19 cellular contexts compared by ENCODE assay signal in genomic region chr22:28815101-28815500, GRCh38. TPM values are rescaled to one million over a fixed set of nuclear protein-coding genes. Genes with fewer than 3 reads are reported as not detected.
A peak's percentile ranks its signal among the peaks of the same experiment; 100 is the strongest.
DNase-seq lines count a peak whose midpoint lies in the region; TF ChIP-seq lines count a peak whose summit lies in the region.
"Had no signal": no experiment of that assay in that cellular context is flagged by ENCODE, and none has a peak within 500 bp of the region (broad histone marks: within the 10 kb centered on the region; RNA-seq: fewer than 3 reads in every experiment).

No MANE protein-coding gene starts in this region.

- 68% methylated on average over 6 of the region's 6 CpGs for WGBS in suprapubic skin

- H3K9ac ChIP-seq in MM.1S (ENCODE audit: low read length) = no peak overlapping the region
- H3K9ac ChIP-seq: SK-N-SH had no signal

- H3K27me3 Mint-ChIP-seq in immature natural killer cell (ENCODE audit: low read depth in 3 of 3) = peaks cover 0 to 20% (median 19%) of the 10 kb centered on the region in 3 donors
- H3K27me3 Mint-ChIP-seq: stimulated activated memory B cell treated with anti-CD40 and anti-IgM and Interleukin-4, amounts not matched to agents 10 μg/mL and 1 μg/mL and 100 μg/mL, for 72 hours had no signal

- no peak for TF ChIP-seq EP300 in suprapubic skin (IDR thresholded peaks at IDR 0.05)

- peaks cover 88 to 92% of the 10 kb centered on the region in 2 donors for H3K4me1 Mint-ChIP-seq in immature natural killer cell

- H3K27me3 ChIP-seq in MM.1S (replicated peaks; ENCODE audit: insufficient read depth, low read length) = no peaks in the 10 kb centered on the region
- no peaks in the 10 kb centered on the region for H3K27me3 ChIP-seq in tibial artery
- H3K27me3 ChIP-seq in suprapubic skin = no peaks in the 10 kb centered on the region

- TF ChIP-seq POLR2A in suprapubic skin (IDR thresholded peaks at IDR 0.05) = no peak

- H3K4me3 ChIP-seq in MM.1S (ENCODE audit: low read length) (no peak overlapping the region), tibial artery (no peak overlapping the region), suprapubic skin (no peak overlapping the region)
- H3K4me3 ChIP-seq: coronary artery had no signal

- H3K36me3 ChIP-seq in MM.1S (replicated peaks; ENCODE audit: insufficient read depth, low read length) (no peaks in the 10 kb centered on the region), tibial artery (peaks cover 0 to 8% (median 0%) of the 10 kb centered on the region in 3 donors), suprapubic skin (no peaks in the 10 kb centered on the region)
- H3K36me3 ChIP-seq: WERI-Rb-1 had no signal

- no peaks in the 10 kb centered on the region for H3K9me2 ChIP-seq in MM.1S (replicated peaks; ENCODE audit: insufficient read depth, low read length)
- H3K9me2 ChIP-seq: SK-N-SH had no signal

- H3K36me3 Mint-ChIP-seq in immature natural killer cell = peaks cover 7 to 12% (median 11%) of the 10 kb centered on the region in 3 donors

- peak; percentile 46 for DNase-seq in activated effector memory CD4-positive, alpha-beta T cell treated with anti-CD3 and anti-CD28 coated beads, Interleukin-2, amount 50 U/mL, for 16 hours
- no peak for DNase-seq in activated effector memory CD4-positive, alpha-beta T cell treated with Interleukin-2 at 50 U/mL for 16 hours
- DNase-seq in MM.1S (no peak), immature natural killer cell (peak in 1 of 3 donors; percentile 33), tibial artery (no peak), 8988T (no peak), suprapubic skin (ENCODE audit: low spot score in 2 of 2) (no peak), posterior cingulate gyrus (no peak)
- DNase-seq: activated CD8-positive, alpha-beta memory T cell treated with anti-CD3 and anti-CD28 coated beads, Interleukin-2, amount 50 U/mL, for 48 hours; aorta; HCEC 1CT; hippocampal formation; KG1; NCI-H1694; NCI-H510A treated with DMSO at 0.1 percent for 48 hours; SK-N-SH; WERI-Rb-1 had no signal

- H3K27ac ChIP-seq in MM.1S (ENCODE audit: low read length) (peak overlapping the region; percentile 99; the same call in 1 of the 2 replicates), tibial artery (peak overlapping the region; percentile 48 to 59), suprapubic skin (no peak overlapping the region)
- H3K27ac ChIP-seq: coronary artery, WERI-Rb-1 had no signal

- intact Hi-C loops in tibial artery (cut with DNase I; ENCODE audit: low total_unique reads) (no loop called here), posterior cingulate gyrus (cut with DNase I) (no loop called here)

- H3K4me1 ChIP-seq in MM.1S (ENCODE audit: low read length) (peaks cover 88% of the 10 kb centered on the region), tibial artery (peaks cover 0 to 32% (median 17%) of the 10 kb centered on the region in 4 donors), suprapubic skin (peaks cover 46% of the 10 kb centered on the region)

- no peak overlapping the region for H3K4me2 ChIP-seq in MM.1S (ENCODE audit: low read depth, low read length)
- H3K4me2 ChIP-seq: SK-N-SH had no signal

- H3K9me3 Mint-ChIP-seq in immature natural killer cell = no peaks in the 10 kb centered on the region
- H3K9me3 Mint-ChIP-seq: stimulated activated memory B cell treated with anti-CD40 and anti-IgM and Interleukin-4, amounts not matched to agents 10 μg/mL and 1 μg/mL and 100 μg/mL, for 72 hours had no signal

- no peaks in the 10 kb centered on the region for H3K9me3 ChIP-seq in MM.1S (replicated peaks; ENCODE audit: insufficient read depth, low read length)
- no peaks in the 10 kb centered on the region for H3K9me3 ChIP-seq in tibial artery
- H3K9me3 ChIP-seq in suprapubic skin = no peaks in the 10 kb centered on the region
- H3K9me3 ChIP-seq: SK-N-SH had no signal

- H3K4me3 Mint-ChIP-seq in immature natural killer cell = peak overlapping the region; percentile 65 to 83 (median 75)
- H3K4me3 Mint-ChIP-seq: stimulated activated memory B cell treated with anti-CD40 and anti-IgM and Interleukin-4, amounts not matched to agents 10 μg/mL and 1 μg/mL and 100 μg/mL, for 72 hours had no signal

- TF ChIP-seq CTCF in MM.1S (IDR thresholded peaks at IDR 0.05; ENCODE audit: low read length) (no peak), tibial artery (IDR thresholded peaks at IDR 0.05) (no peak), suprapubic skin (IDR thresholded peaks at IDR 0.05) (no peak)

- H3F3A ChIP-seq in MM.1S (ENCODE audit: insufficient read depth, low read length) = peaks cover 62% of the 10 kb centered on the region

- H3K79me2 ChIP-seq in MM.1S (ENCODE audit: low read length) = peaks cover 17% of the 10 kb centered on the region; the same call in 1 of the 2 replicates

- no peaks in the 10 kb centered on the region for H4K20me1 ChIP-seq in MM.1S (ENCODE audit: insufficient read depth, low read length)

- no peak overlapping the region for H2AFZ ChIP-seq in MM.1S (ENCODE audit: low read length)

- H3K27ac Mint-ChIP-seq in immature natural killer cell = peak overlapping the region; percentile 88 to 97 (median 90)
- H3K27ac Mint-ChIP-seq: stimulated activated memory B cell treated with anti-CD40 and anti-IgM and Interleukin-4, amounts not matched to agents 10 μg/mL and 1 μg/mL and 100 μg/mL, for 72 hours had no signal

RNA-seq across cellular contexts. Expression of gene XBP1, which starts 14.7 kb away (rescaled TPM):
- polyA plus RNA-seq in immature natural killer cell = 1,000 to 10,000 TPM in 1 of 3 donors, 100 to 1,000 TPM in 2; 600 to 1,153 (median 962) TPM
- total RNA-seq in suprapubic skin = 100 to 1,000 TPM; 220 to 305 (median 237) TPM

RNA-seq across cellular contexts. Expression of gene CCDC117, which starts 42.6 kb away (rescaled TPM):
- polyA plus RNA-seq in immature natural killer cell = 10 to 100 TPM; 13.7 to 21.4 (median 14.7) TPM
- 10 to 100 TPM; 12.0 to 21.2 (median 16.6) TPM for total RNA-seq in suprapubic skin
